In the genomic region with DNA sequence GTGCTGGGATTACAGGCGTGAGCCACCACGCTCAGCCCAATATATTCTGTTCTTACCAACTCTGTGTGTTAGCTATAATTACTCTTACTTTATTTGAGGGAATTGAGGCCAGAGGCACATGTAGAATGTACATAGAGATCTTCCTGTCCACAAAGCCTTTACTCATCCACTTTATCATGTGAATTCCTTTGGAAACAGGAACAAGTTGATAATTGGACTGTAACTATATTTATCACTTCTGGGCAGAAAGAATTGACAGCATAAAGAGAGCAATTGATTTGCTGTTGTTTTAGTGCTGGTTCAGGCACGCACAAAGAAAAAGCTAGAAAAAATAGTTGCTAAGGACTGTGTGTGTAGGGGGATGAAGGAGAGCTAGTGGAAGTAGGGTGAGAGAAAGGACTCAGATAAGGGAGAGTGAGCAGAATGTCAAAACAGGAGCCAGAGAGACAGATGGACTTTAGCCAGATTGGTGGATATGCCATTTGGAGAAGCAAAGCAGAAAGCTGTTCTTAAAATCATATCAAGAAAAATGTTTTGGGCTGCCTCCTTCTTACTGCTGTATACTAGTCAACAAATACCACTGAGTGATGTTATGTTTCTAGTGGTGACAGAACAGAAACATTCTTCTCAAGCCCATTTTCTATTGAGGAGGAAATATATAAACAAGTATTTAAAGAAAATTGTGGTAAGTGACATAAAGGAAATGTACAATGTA, we compare ENCODE assay signal across 16 cellular contexts.
"Had no signal": no experiment of that assay in that cellular context is flagged by ENCODE, and none has a peak within 500 bp of the region (broad histone marks: within the 10 kb centered on the region; RNA-seq: fewer than 3 reads in every experiment).

No MANE protein-coding gene starts in this region.

- H3K4me2 ChIP-seq: hepatocyte had no signal

- H3K27me3 Mint-ChIP-seq: activated CD4-positive, alpha-beta T cell treated with anti-CD3 and anti-CD28 coated beads, Interleukin-2, amount 10 ng/mL, durations not matched to agents 7 days and 5 days; stimulated activated naive CD8-positive, alpha-beta T cell treated with anti-CD3 and anti-CD28 coated beads, Interleukin-15, Interleukin-2, amounts not matched to agents 100 ng/mL and 50 ng/mL, for 24 hours had no signal

- H3K27ac ChIP-seq: coronary artery, gastroesophageal sphincter, hepatocyte, tibial nerve had no signal

- H3K36me3 Mint-ChIP-seq: brain had no signal

- H3K79me2 ChIP-seq: hepatocyte had no signal

- H3K9me3 ChIP-seq: gastroesophageal sphincter, tibial nerve had no signal

- H2AFZ ChIP-seq: hepatocyte had no signal

- DNase-seq: activated CD4-positive, alpha-beta T cell treated with anti-CD3 and anti-CD28 coated beads, Interleukin-2, amount 10 ng/mL, durations not matched to agents 7 days and 5 days; activated CD8-positive, alpha-beta memory T cell treated with anti-CD3 and anti-CD28 coated beads, Interleukin-2, amount 50 U/mL, for 4 hours; activated naive CD4-positive, alpha-beta T cell treated with anti-CD3 and anti-CD28 coated beads for 36 hours; activated T-cell treated with anti-CD3 and anti-CD28 coated beads, Interleukin-2, amount 50 U/mL, for 4 hours; anterior cingulate cortex; effector CD4-positive, alpha-beta T cell; left colon; midbrain had no signal

- H3K4me1 Mint-ChIP-seq: activated CD4-positive, alpha-beta T cell treated with anti-CD3 and anti-CD28 coated beads, Interleukin-2, amount 10 ng/mL, durations not matched to agents 7 days and 5 days had no signal

- H3K27me3 ChIP-seq: gastroesophageal sphincter, hepatocyte, tibial nerve had no signal

- H3K4me3 ChIP-seq: coronary artery, gastroesophageal sphincter, hepatocyte, lung, tibial nerve had no signal

- H3K9me3 Mint-ChIP-seq: brain had no signal

- H3K4me1 ChIP-seq: gastroesophageal sphincter, tibial nerve had no signal

- H3K27ac Mint-ChIP-seq: activated CD4-positive, alpha-beta T cell treated with anti-CD3 and anti-CD28 coated beads, Interleukin-2, amount 10 ng/mL, durations not matched to agents 7 days and 5 days; activated naive CD4-positive, alpha-beta T cell treated with anti-CD3 and anti-CD28 coated beads for 36 hours; stimulated activated naive CD8-positive, alpha-beta T cell treated with anti-CD3 and anti-CD28 coated beads, Interleukin-15, Interleukin-2, amounts not matched to agents 100 ng/mL and 50 ng/mL, for 24 hours; T-helper 1 cell treated with Interleukin-12 subunit alpha and Interleukin-12 subunit beta and Interleukin-4 antibody, amounts not matched to agents 30 μg/mL and 1 μg/mL, for 36 hours had no signal

- ATAC-seq: activated T-cell treated with anti-CD3 and anti-CD28 coated beads, Interleukin-2, amount 50 U/mL, for 4 hours; gastroesophageal sphincter; left colon had no signal

- H3K36me3 ChIP-seq: gastroesophageal sphincter, tibial nerve had no signal

- H3K4me3 Mint-ChIP-seq: activated CD4-positive, alpha-beta T cell treated with anti-CD3 and anti-CD28 coated beads, Interleukin-2, amount 10 ng/mL, durations not matched to agents 7 days and 5 days; activated naive CD4-positive, alpha-beta T cell treated with anti-CD3 and anti-CD28 coated beads for 36 hours; activated T-cell treated with anti-CD3 and anti-CD28 coated beads, Interleukin-2, amount 50 U/mL, for 4 hours; brain; stimulated activated naive CD8-positive, alpha-beta T cell treated with anti-CD3 and anti-CD28 coated beads, Interleukin-15, Interleukin-2, amounts not matched to agents 100 ng/mL and 50 ng/mL, for 24 hours; T-helper 1 cell treated with Interleukin-12 subunit alpha and Interleukin-12 subunit beta and Interleukin-4 antibody, amounts not matched to agents 30 μg/mL and 1 μg/mL, for 36 hours had no signal
